In genomic region chr3:187942658-187943241, GRCh38 we compare ENCODE assay signal across 17 cellular contexts.
DNase-seq lines count a peak whose midpoint lies in the region; ATAC-seq and TF ChIP-seq lines count a peak whose summit lies in the region.
"Had no signal": no experiment of that assay in that cellular context is flagged by ENCODE, and none has a peak within 500 bp of the region (broad histone marks: within the 10 kb centered on the region; RNA-seq: fewer than 3 reads in every experiment).

No MANE protein-coding gene starts in this region.

- H3K27me3 ChIP-seq in PC-3 (ENCODE audit: low read length) (no peaks in the 10 kb centered on the region), adrenal gland (no peaks in the 10 kb centered on the region)
- H3K27me3 ChIP-seq: thyroid gland had no signal

- no peak for TF ChIP-seq CTCF in GM10266 (IDR thresholded peaks at IDR 0.05; ENCODE audit: control insufficient read depth, insufficient read depth, low read depth, missing control alignments)
- TF ChIP-seq CTCF in PC-3 (conservative IDR thresholded peaks at IDR 0.05; ENCODE audit: low read depth, low read length) = no peak
- no peak for TF ChIP-seq CTCF in adrenal gland (IDR thresholded peaks at IDR 0.05)

- DNase-seq in GM10266 (ENCODE audit: extremely low spot score) (peak; percentile 23), PC-3 (no peak), pons (ENCODE audit: low spot score) (no peak), adrenal gland (no peak), DMS114 treated with DMSO at 0.1 percent for 48 hours (lab: John Stamatoyannopoulos, UW; ENCODE audit: unreplicated experiment) (no peak)
- DNase-seq in activated CD4-positive, alpha-beta T cell treated with anti-CD3 and anti-CD28 coated beads for 36 hours = no peak
- DNase-seq: ACHN; activated CD8-positive, alpha-beta memory T cell treated with anti-CD3 and anti-CD28 coated beads for 24 hours; foreskin melanocyte; lower lobe of right lung; NCI-H345; SK-N-SH; thyroid gland had no signal

- H3K9me3 ChIP-seq in PC-3 (ENCODE audit: low read length) (no peaks in the 10 kb centered on the region), adrenal gland (replicated peaks in 1 of 3) (no peaks in the 10 kb centered on the region)
- H3K9me3 ChIP-seq: lower lobe of right lung, SK-N-SH, thyroid gland had no signal

- H4K20me1 ChIP-seq in PC-3 (ENCODE audit: low read length) = no peaks in the 10 kb centered on the region

- H3K4me3 Mint-ChIP-seq in activated CD4-positive, alpha-beta T cell treated with anti-CD3 and anti-CD28 coated beads for 36 hours = no peak overlapping the region
- H3K4me3 Mint-ChIP-seq: natural killer cell treated with Interleukin-12 subunit alpha and Interleukin-12 subunit beta and Interleukin-15 and Interleukin-18, amount 100 ng/mL, for 72 hours had no signal

- H2AFZ ChIP-seq in PC-3 (ENCODE audit: low read length) = peak overlapping the region; percentile 57; the same call in 1 of the 2 replicates

- no peaks in the 10 kb centered on the region for H3K9me3 Mint-ChIP-seq in activated CD4-positive, alpha-beta T cell treated with anti-CD3 and anti-CD28 coated beads for 36 hours (ENCODE audit: low read depth)
- H3K9me3 Mint-ChIP-seq: activated T-helper 2 cell treated with anti-CD3 and anti-CD28 coated beads, Interferon-gamma antibody, Interleukin-2, Interleukin-4, amounts not matched to agents 10 μg/mL and 5 μg/mL and 100 μg/mL, durations not matched to agents 14 hours and 24 hours and 36 hours; natural killer cell treated with Interleukin-12 subunit alpha and Interleukin-12 subunit beta and Interleukin-15 and Interleukin-18, amount 100 ng/mL, for 72 hours had no signal

- CTCF ChIA-PET in PC-3 (lab: Charles Lee) = interaction anchor here (0.5 kb wide), 1 partner anchor 20 kb away, joined by 3 read pairs; no protein-coding TSS in a partner anchor
- CTCF ChIA-PET in activated CD4-positive, alpha-beta T cell treated with anti-CD3 and anti-CD28 coated beads for 36 hours (lab: Charles Lee) = interaction anchor here (1.5 to 3.8 kb wide), 2 partner anchors 9 to 32 kb away, joined by 3 to 13 read pairs; no protein-coding TSS in a partner anchor

- H3K27ac ChIP-seq in PC-3 (ENCODE audit: low read length) = peak overlapping the region; percentile 80; the same call in 1 of the 2 replicates
- no peak overlapping the region for H3K27ac ChIP-seq in adrenal gland
- H3K27ac ChIP-seq: lower lobe of right lung, thyroid gland had no signal

- WGBS in adrenal gland, 4 donors = 95 to 99% (median 97%) methylated on average over 10 of the region's 10 CpGs

- H3K27ac Mint-ChIP-seq in activated CD4-positive, alpha-beta T cell treated with anti-CD3 and anti-CD28 coated beads for 36 hours = no peak overlapping the region
- H3K27ac Mint-ChIP-seq: activated T-helper 2 cell treated with anti-CD3 and anti-CD28 coated beads, Interferon-gamma antibody, Interleukin-2, Interleukin-4, amounts not matched to agents 10 μg/mL and 5 μg/mL and 100 μg/mL, durations not matched to agents 14 hours and 24 hours and 36 hours; natural killer cell treated with Interleukin-12 subunit alpha and Interleukin-12 subunit beta and Interleukin-15 and Interleukin-18, amount 100 ng/mL, for 72 hours had no signal

- no peak overlapping the region for H3K9ac ChIP-seq in PC-3 (ENCODE audit: low read length)
- H3K9ac ChIP-seq: SK-N-SH had no signal

- no peaks in the 10 kb centered on the region for H3K4me1 Mint-ChIP-seq in activated CD4-positive, alpha-beta T cell treated with anti-CD3 and anti-CD28 coated beads for 36 hours

- TF ChIP-seq POLR2A in adrenal gland (IDR thresholded peaks at IDR 0.05) = no peak

- H3F3A ChIP-seq in PC-3 (ENCODE audit: low read length, unreplicated experiment) = no peaks in the 10 kb centered on the region

- ATAC-seq in GM21390 (IDR thresholded peaks at IDR 0.05; ENCODE audit: unreplicated experiment) (peak; percentile 53), HG02885 (IDR thresholded peaks at IDR 0.05; ENCODE audit: poor library complexity, unreplicated experiment) (peak; percentile 88), PC-3 (no peak)
- no peak for ATAC-seq in activated CD4-positive, alpha-beta T cell treated with anti-CD3 and anti-CD28 coated beads for 36 hours
- ATAC-seq: natural killer cell treated with Interleukin-12 subunit alpha and Interleukin-12 subunit beta and Interleukin-15 and Interleukin-18, amount 100 ng/mL, for 72 hours had no signal

- H3K27me3 Mint-ChIP-seq in activated CD4-positive, alpha-beta T cell treated with anti-CD3 and anti-CD28 coated beads for 36 hours = peaks cover 3% of the 10 kb centered on the region
- H3K27me3 Mint-ChIP-seq: natural killer cell treated with Interleukin-12 subunit alpha and Interleukin-12 subunit beta and Interleukin-15 and Interleukin-18, amount 100 ng/mL, for 72 hours had no signal

- intact Hi-C loops in PC-3 (cut with micrococcal nuclease) = loop anchor here (1.0 to 2.0 kb wide), 3 partner anchors 28 to 197 kb away; partner anchors contain the start of gene BCL6
- intact Hi-C loops in adrenal gland (cut with DNase I) = no loop called here
- intact Hi-C loops in activated CD4-positive, alpha-beta T cell treated with anti-CD3 and anti-CD28 coated beads for 36 hours (cut with DNase I, micrococcal nuclease) = no loop called here

- H3K4me2 ChIP-seq in PC-3 (ENCODE audit: low read length) = peak overlapping the region; percentile 81
- H3K4me2 ChIP-seq: SK-N-SH had no signal

- POLR2A ChIA-PET in PC-3 (lab: Charles Lee; ENCODE audit: unreplicated experiment) = no interaction called here
- POLR2A ChIA-PET in activated CD4-positive, alpha-beta T cell treated with anti-CD3 and anti-CD28 coated beads for 36 hours (lab: Charles Lee) = no interaction called here

- no peaks in the 10 kb centered on the region for H3K9me2 ChIP-seq in PC-3 (replicated peaks; ENCODE audit: low read length)
- H3K9me2 ChIP-seq: SK-N-SH had no signal

- H3K79me2 ChIP-seq in PC-3 (ENCODE audit: low read length) = no peaks in the 10 kb centered on the region

- H3K4me3 ChIP-seq in PC-3 (ENCODE audit: low read length) (no peak overlapping the region), adrenal gland (no peak overlapping the region)
- H3K4me3 ChIP-seq: lower lobe of right lung, thyroid gland had no signal

- H3K36me3 Mint-ChIP-seq in activated CD4-positive, alpha-beta T cell treated with anti-CD3 and anti-CD28 coated beads for 36 hours (ENCODE audit: low read depth) = no peaks in the 10 kb centered on the region
- H3K36me3 Mint-ChIP-seq: natural killer cell treated with Interleukin-12 subunit alpha and Interleukin-12 subunit beta and Interleukin-15 and Interleukin-18, amount 100 ng/mL, for 72 hours had no signal

- BruUV-seq in PC-3 (replicated peaks; lab: Mats Ljungman, UMichigan) = no TSS peak

- H3K36me3 ChIP-seq in PC-3 (ENCODE audit: low read depth, low read length) = no peaks in the 10 kb centered on the region
- no peaks in the 10 kb centered on the region for H3K36me3 ChIP-seq in adrenal gland (replicated peaks in 1 of 2)
- H3K36me3 ChIP-seq: lower lobe of right lung, thyroid gland had no signal

- H3K4me1 ChIP-seq in PC-3 (ENCODE audit: insufficient read depth, low read length) (peaks cover 44% of the 10 kb centered on the region), adrenal gland (replicated peaks in 1 of 2) (peaks cover 0 to 8% of the 10 kb centered on the region in 2 donors)
- H3K4me1 ChIP-seq: thyroid gland had no signal

Comparison
In these comparisons a context has a peak if more than half of its experiments do, and no peak if none do; other contexts are left out.
1. ATAC-seq: peak in GM21390 (single experiment) and HG02885 (single experiment); none in PC-3 (single experiment) and activated CD4-positive, alpha-beta T cell treated with anti-CD3 and anti-CD28 coated beads for 36 hours (single experiment).